In the genomic region with DNA sequence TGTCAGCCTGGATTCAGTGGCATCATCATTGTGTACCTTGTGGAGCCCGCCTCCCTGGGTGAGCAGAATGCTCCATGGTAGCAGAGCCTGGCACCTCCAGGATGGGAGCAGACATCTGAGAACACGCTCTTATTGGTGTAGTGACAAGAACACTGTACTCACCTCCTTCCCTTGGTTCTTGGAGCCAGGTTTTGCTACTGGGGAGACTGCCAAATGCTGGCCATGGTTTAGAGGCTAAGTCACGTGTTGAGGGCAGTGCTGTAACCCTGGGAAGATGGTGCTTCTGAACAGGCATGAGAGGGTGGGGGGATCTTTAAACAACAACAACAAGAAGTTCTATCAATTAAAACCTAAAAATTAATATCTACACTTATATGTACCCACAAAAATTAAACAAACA, we compare ENCODE assay signal across 1 cellular context.
TF ChIP-seq lines count a peak whose summit lies in the region.

No MANE protein-coding gene starts in this region.

TF ChIP-seq in IMR-90, 13 proteins besides CTCF, POLR2A, EP300 and RAD21 (continued from another document):
- TF ChIP-seq MAZ (IDR thresholded peaks at IDR 0.05; ENCODE audit: borderline replicate concordance, low read depth, low read length): no peak
